11 cellular contexts compared by ENCODE assay signal in genomic region chrX:24169211-24169610, GRCh38. TPM values are rescaled to one million over a fixed set of nuclear protein-coding genes. Genes with fewer than 3 reads are reported as not detected.
DNase-seq lines count a peak whose midpoint lies in the region; ATAC-seq and TF ChIP-seq lines count a peak whose summit lies in the region.
"Had no signal": no experiment of that assay in that cellular context is flagged by ENCODE, and none has a peak within 500 bp of the region (broad histone marks: within the 10 kb centered on the region; RNA-seq: fewer than 3 reads in every experiment).

No MANE protein-coding gene starts in this region.

- WGBS in thyroid gland, 2 donors, result 35 to 45% methylated on average over 3 of the region's 3 CpGs

- H3K4me3 ChIP-seq in left ventricle myocardium inferior (no peak overlapping the region), thyroid gland (replicated peaks in 1 of 3) (no peak overlapping the region)

- peaks cover 40% of the 10 kb centered on the region for H3K4me1 Mint-ChIP-seq in activated T-helper 1 cell treated with anti-CD3 and anti-CD28 coated beads, Interleukin-12 subunit alpha, Interleukin-12 subunit beta, Interleukin-2, Interleukin-4 antibody, amounts not matched to agents 30 ng/mL and 10 ng/mL and 1 ng/mL, durations not matched to agents 14 hours and 24 hours and 36 hours (ENCODE audit: low read depth)

- H3K9me3 ChIP-seq in left ventricle myocardium inferior (replicated peaks) (no peaks in the 10 kb centered on the region), thyroid gland (no peaks in the 10 kb centered on the region)

- H3K27ac Mint-ChIP-seq in activated T-helper 1 cell treated with anti-CD3 and anti-CD28 coated beads, Interleukin-12 subunit alpha, Interleukin-12 subunit beta, Interleukin-2, Interleukin-4 antibody, amounts not matched to agents 30 ng/mL and 10 ng/mL and 1 ng/mL, durations not matched to agents 14 hours and 24 hours and 36 hours, result peak overlapping the region; percentile 82

- peaks cover 14% of the 10 kb centered on the region for H3K36me3 Mint-ChIP-seq in activated T-helper 1 cell treated with anti-CD3 and anti-CD28 coated beads, Interleukin-12 subunit alpha, Interleukin-12 subunit beta, Interleukin-2, Interleukin-4 antibody, amounts not matched to agents 30 ng/mL and 10 ng/mL and 1 ng/mL, durations not matched to agents 14 hours and 24 hours and 36 hours (ENCODE audit: low read depth)

- H3K27me3 Mint-ChIP-seq in activated T-helper 1 cell treated with anti-CD3 and anti-CD28 coated beads, Interleukin-12 subunit alpha, Interleukin-12 subunit beta, Interleukin-2, Interleukin-4 antibody, amounts not matched to agents 30 ng/mL and 10 ng/mL and 1 ng/mL, durations not matched to agents 14 hours and 24 hours and 36 hours (ENCODE audit: insufficient read depth), result no peaks in the 10 kb centered on the region

- no peak for DNase-seq in Right ventricle myocardium superior
- no peak for DNase-seq in left ventricle myocardium inferior
- DNase-seq in activated T-helper 1 cell treated with anti-CD3 and anti-CD28 coated beads, Interleukin-12 subunit alpha, Interleukin-12 subunit beta, Interleukin-2, Interleukin-4 antibody, amounts not matched to agents 30 ng/mL and 10 ng/mL and 1 ng/mL, durations not matched to agents 14 hours and 24 hours and 36 hours (ENCODE audit: low spot score), result no peak
- DNase-seq in thyroid gland, result no peak
- DNase-seq in NCI-H1105 treated with DMSO at 0.1 percent for 48 hours (lab: John Stamatoyannopoulos, UW), result no peak
- no peak for DNase-seq in COR-L47 (lab: John Stamatoyannopoulos, UW)
- no peak for DNase-seq in dedifferentiated amniotic fluid mesenchymal stem cell (ENCODE audit: extremely low spot score)
- DNase-seq: DND-41, NCI-H748 treated with DMSO at 0.1 percent for 48 hours had no signal

- H3K36me3 ChIP-seq in left ventricle myocardium inferior (peaks cover 14% of the 10 kb centered on the region), thyroid gland (peaks cover 6 to 13% of the 10 kb centered on the region in 2 donors)

- peaks cover 89% of the 10 kb centered on the region for H3K4me1 ChIP-seq in left ventricle myocardium inferior
- H3K4me1 ChIP-seq in thyroid gland, result peaks cover 44 to 68% of the 10 kb centered on the region in 2 donors

- ATAC-seq in Right ventricle myocardium superior (ENCODE audit: poor library complexity), result peak; percentile 27
- ATAC-seq in HG02981 (IDR thresholded peaks at IDR 0.05; ENCODE audit: unreplicated experiment), result peak; percentile 80

- no peak overlapping the region for H3K27ac ChIP-seq in left ventricle myocardium inferior (replicated peaks)
- H3K27ac ChIP-seq in thyroid gland, result peak overlapping the region; percentile 20 to 69 (median 62)

- H3K27me3 ChIP-seq in left ventricle myocardium inferior (ENCODE audit: low read depth) (no peaks in the 10 kb centered on the region), thyroid gland (no peaks in the 10 kb centered on the region)

- H3K9me3 Mint-ChIP-seq in activated T-helper 1 cell treated with anti-CD3 and anti-CD28 coated beads, Interleukin-12 subunit alpha, Interleukin-12 subunit beta, Interleukin-2, Interleukin-4 antibody, amounts not matched to agents 30 ng/mL and 10 ng/mL and 1 ng/mL, durations not matched to agents 14 hours and 24 hours and 36 hours, result no peaks in the 10 kb centered on the region

- TF ChIP-seq POLR2A in thyroid gland (IDR thresholded peaks at IDR 0.05), result no peak

- H3K4me3 Mint-ChIP-seq in activated T-helper 1 cell treated with anti-CD3 and anti-CD28 coated beads, Interleukin-12 subunit alpha, Interleukin-12 subunit beta, Interleukin-2, Interleukin-4 antibody, amounts not matched to agents 30 ng/mL and 10 ng/mL and 1 ng/mL, durations not matched to agents 14 hours and 24 hours and 36 hours, result peak overlapping the region; percentile 32
- H3K4me3 Mint-ChIP-seq: neural crest cell had no signal

- TF ChIP-seq CTCF in left ventricle myocardium inferior (IDR thresholded peaks at IDR 0.05; ENCODE audit: borderline replicate concordance), result no peak
- no peak for TF ChIP-seq CTCF in thyroid gland (IDR thresholded peaks at IDR 0.05)

- intact Hi-C loops in Right ventricle myocardium superior (cut with DNase I) (no loop called here), left ventricle myocardium inferior (cut with micrococcal nuclease) (no loop called here), thyroid gland (cut with DNase I) (no loop called here)
- intact Hi-C loops in activated T-helper 1 cell treated with anti-CD3 and anti-CD28 coated beads, Interleukin-12 subunit alpha, Interleukin-12 subunit beta, Interleukin-2, Interleukin-4 antibody, amounts not matched to agents 30 ng/mL and 10 ng/mL and 1 ng/mL, durations not matched to agents 14 hours and 24 hours and 36 hours (cut with micrococcal nuclease), result loop anchor here (1.0 to 5.0 kb wide), 3 partner anchors 18 to 89 kb away; no protein-coding TSS in a partner anchor

RNA-seq across cellular contexts. Expression of gene ZFX, which starts 19.7 kb away (rescaled TPM):
- total RNA-seq in Right ventricle myocardium superior, result 32.9 TPM
- 32.8 TPM for total RNA-seq in left ventricle myocardium inferior
- total RNA-seq in activated T-helper 1 cell treated with anti-CD3 and anti-CD28 coated beads, Interleukin-12 subunit alpha, Interleukin-12 subunit beta, Interleukin-2, Interleukin-4 antibody, amounts not matched to agents 30 ng/mL and 10 ng/mL and 1 ng/mL, durations not matched to agents 14 hours and 24 hours and 36 hours, result 43.3 and 43.6 TPM in 2 replicates
- 100 to 1,000 TPM in 1 of 4 donors, 10 to 100 TPM in 3; 63.7 to 105 (median 68.2) TPM for total RNA-seq in thyroid gland
